ENCODE assay signal across 1 cellular context in the genomic region with DNA sequence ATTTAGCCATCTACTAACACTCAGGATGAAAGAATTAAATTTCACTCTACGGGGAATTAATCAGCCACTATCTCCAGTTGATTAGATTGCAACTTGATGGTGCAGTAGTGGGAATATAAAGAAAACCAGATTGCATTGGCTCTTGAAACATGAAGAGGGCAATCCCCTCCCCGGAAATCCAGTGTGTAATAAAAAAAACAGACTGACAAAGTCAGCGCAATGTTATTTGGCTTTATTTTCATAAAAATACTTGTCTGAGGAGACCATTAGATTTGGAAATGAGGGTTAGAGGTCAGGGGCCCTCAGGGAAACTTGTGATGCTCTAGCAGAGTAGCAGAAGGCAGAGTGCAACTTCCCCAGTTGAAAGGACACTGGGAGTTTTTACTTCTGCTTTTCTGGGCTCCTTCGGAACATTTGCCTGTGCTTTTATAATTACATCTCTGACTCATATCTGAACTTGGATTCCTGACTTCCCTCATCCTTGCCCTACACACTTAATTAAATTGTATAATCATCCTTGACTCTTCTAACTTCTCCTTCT.
TF ChIP-seq lines count a peak whose summit lies in the region.

No MANE protein-coding gene starts in this region.

TF ChIP-seq in GM12878, 131 proteins besides CTCF, POLR2A, EP300 and RAD21 (continued from another document):
- TF ChIP-seq PRDM15 (CRISPR knock-in tag; IDR thresholded peaks at IDR 0.05) (no peak), JUNB (IDR thresholded peaks at IDR 0.05) (peak; percentile 13; the same call in 1 of the 2 replicates), EED (IDR thresholded peaks at IDR 0.05; ENCODE audit: low read depth) (no peak), ATF7 (IDR thresholded peaks at IDR 0.05; ENCODE audit: low read depth) (no peak), CREM (IDR thresholded peaks at IDR 0.05; ENCODE audit: low read depth) (no peak), MXI1 (IDR thresholded peaks at IDR 0.05; ENCODE audit: low read depth, low read length) (no peak), SMAD5 (IDR thresholded peaks at IDR 0.05; ENCODE audit: low read depth) (no peak), NR2F1 (conservative IDR thresholded peaks at IDR 0.05) (peak; percentile 86), USF1 (IDR thresholded peaks at IDR 0.05; ENCODE audit: borderline replicate concordance, extremely low read length, insufficient read depth, low read depth, low read length) (no peak), RB1 (IDR thresholded peaks at IDR 0.05; ENCODE audit: borderline replicate concordance) (no peak), IKZF2 (IDR thresholded peaks at IDR 0.05) (peak; percentile 89 to 91), DPF2 (IDR thresholded peaks at IDR 0.05) (0 out of 2 replicates have a peak, but pooled peaks have one; percentile 36), NBN (IDR thresholded peaks at IDR 0.05) (no peak), HDGF (IDR thresholded peaks at IDR 0.05) (no peak), NR2C2 (IDR thresholded peaks at IDR 0.05; ENCODE audit: borderline replicate concordance, control insufficient read depth, insufficient read length, low read depth) (no peak), IRF4 (IDR thresholded peaks at IDR 0.05; ENCODE audit: low read depth, low read length) (0 out of 2 replicates have a peak, but pooled peaks have one; percentile 27), STAT1 (conservative IDR thresholded peaks at IDR 0.05) (no peak)
- TF ChIP-seq, protein P1, sequence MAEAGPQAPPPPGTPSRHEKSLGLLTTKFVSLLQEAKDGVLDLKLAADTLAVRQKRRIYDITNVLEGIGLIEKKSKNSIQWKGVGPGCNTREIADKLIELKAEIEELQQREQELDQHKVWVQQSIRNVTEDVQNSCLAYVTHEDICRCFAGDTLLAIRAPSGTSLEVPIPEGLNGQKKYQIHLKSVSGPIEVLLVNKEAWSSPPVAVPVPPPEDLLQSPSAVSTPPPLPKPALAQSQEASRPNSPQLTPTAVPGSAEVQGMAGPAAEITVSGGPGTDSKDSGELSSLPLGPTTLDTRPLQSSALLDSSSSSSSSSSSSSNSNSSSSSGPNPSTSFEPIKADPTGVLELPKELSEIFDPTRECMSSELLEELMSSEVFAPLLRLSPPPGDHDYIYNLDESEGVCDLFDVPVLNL (IDR thresholded peaks at IDR 0.05; ENCODE audit: low read depth, low read length): no peak
